ENCODE assay signal across 10 cellular contexts in genomic region chr17:78748048-78748729, GRCh38. TPM values are rescaled to one million over a fixed set of nuclear protein-coding genes. Genes with fewer than 3 reads are reported as not detected.
A peak's percentile ranks its signal among the peaks of the same experiment; 100 is the strongest.
DNase-seq lines count a peak whose midpoint lies in the region.
"Had no signal": no experiment of that assay in that cellular context is flagged by ENCODE, and none has a peak within 500 bp of the region (broad histone marks: within the 10 kb centered on the region; RNA-seq: fewer than 3 reads in every experiment).

No MANE protein-coding gene starts in this region.

- H3K9ac ChIP-seq in skeletal muscle satellite cell (ENCODE audit: low read depth, low read length) = no peak overlapping the region

- H3K4me3 ChIP-seq in skeletal muscle satellite cell (ENCODE audit: low read length) = no peak overlapping the region
- H3K4me3 ChIP-seq: A549, SJSA1 had no signal

- H3K4me1 Mint-ChIP-seq in dendritic cell treated with granulocyte-macrophage colony-stimulating factor and Interleukin-4, amounts not matched to agents 40 ng/mL and 50 ng/mL, for 4 days (ENCODE audit: low read depth) = peaks cover 81% of the 10 kb centered on the region

- H3K27me3 ChIP-seq in skeletal muscle satellite cell (ENCODE audit: control insufficient read depth, insufficient read depth, low read length) = no peaks in the 10 kb centered on the region
- H3K27me3 ChIP-seq: SJSA1 had no signal

- peak overlapping the region; percentile 64 for H3K4me3 Mint-ChIP-seq in dendritic cell treated with granulocyte-macrophage colony-stimulating factor and Interleukin-4, amounts not matched to agents 40 ng/mL and 50 ng/mL, for 4 days

- intact Hi-C loops in dendritic cell treated with granulocyte-macrophage colony-stimulating factor and Interleukin-4, amounts not matched to agents 40 ng/mL and 50 ng/mL, for 4 days (cut with micrococcal nuclease) = loop anchor here (5.0 kb wide), 1 partner anchor 34 kb away; the partner anchor contains the start of gene CYTH1

- no peaks in the 10 kb centered on the region for H3K9me3 ChIP-seq in skeletal muscle satellite cell (replicated peaks; ENCODE audit: low read length)
- H3K9me3 ChIP-seq: A549, SJSA1 had no signal

- H3K4me1 ChIP-seq in skeletal muscle satellite cell (ENCODE audit: control insufficient read depth, insufficient read depth, low read length) = peaks cover 26% of the 10 kb centered on the region

- H3K36me3 Mint-ChIP-seq in dendritic cell treated with granulocyte-macrophage colony-stimulating factor and Interleukin-4, amounts not matched to agents 40 ng/mL and 50 ng/mL, for 4 days (ENCODE audit: low read depth) = peaks cover 38% of the 10 kb centered on the region

- H3K27me3 Mint-ChIP-seq in dendritic cell treated with granulocyte-macrophage colony-stimulating factor and Interleukin-4, amounts not matched to agents 40 ng/mL and 50 ng/mL, for 4 days = no peaks in the 10 kb centered on the region

- H3K4me2 ChIP-seq in skeletal muscle satellite cell (ENCODE audit: low read length) = peak overlapping the region; percentile 34
- H3K4me2 ChIP-seq: A549 had no signal

- H3K36me3 ChIP-seq in skeletal muscle satellite cell (ENCODE audit: insufficient read depth, low read length) = no peaks in the 10 kb centered on the region
- H3K36me3 ChIP-seq: SJSA1 had no signal

- H3K9me3 Mint-ChIP-seq in dendritic cell treated with granulocyte-macrophage colony-stimulating factor and Interleukin-4, amounts not matched to agents 40 ng/mL and 50 ng/mL, for 4 days = no peaks in the 10 kb centered on the region

- peak overlapping the region; percentile 79 for H3K27ac Mint-ChIP-seq in dendritic cell treated with granulocyte-macrophage colony-stimulating factor and Interleukin-4, amounts not matched to agents 40 ng/mL and 50 ng/mL, for 4 days

- peak; percentile 22 for DNase-seq in NOMO-1 treated with DMSO at 0.1 percent for 48 hours (lab: John Stamatoyannopoulos, UW; ENCODE audit: unreplicated experiment)
- DNase-seq in NOMO-1 treated with dmso at 0.1 percent for 144 hours (lab: John Stamatoyannopoulos, UW; ENCODE audit: unreplicated experiment) = no peak
- peak; percentile 41 for DNase-seq in LHCN-M2 (ENCODE audit: low read depth)
- DNase-seq in DMS114 treated with DMSO at 0.1 percent for 48 hours (lab: John Stamatoyannopoulos, UW; ENCODE audit: unreplicated experiment) = no peak
- no peak for DNase-seq in COR-L47 (lab: John Stamatoyannopoulos, UW)
- DNase-seq in AG08396 (ENCODE audit: low spot score) = no peak

RNA-seq across cellular contexts. Expression of gene CYTH1, which starts 33.9 kb away (rescaled TPM):
- 24.9 and 26.1 TPM in 2 replicates for total RNA-seq in LHCN-M2 (2014; rRNA removed)
- polyA plus RNA-seq in LHCN-M2 (2012) = 15.3 TPM
- 7.6 and 8.9 TPM in 2 replicates for total RNA-seq in skeletal muscle satellite cell (2012; rRNA removed)

Comparison
In these comparisons a context has a peak if more than half of its experiments do, and no peak if none do; other contexts are left out.
1. DNase-seq: peak in NOMO-1 treated with DMSO at 0.1 percent for 48 hours (single experiment) and LHCN-M2 (single experiment); none in NOMO-1 treated with dmso at 0.1 percent for 144 hours (single experiment), DMS114 treated with DMSO at 0.1 percent for 48 hours (single experiment), COR-L47 (single experiment) and AG08396 (single experiment).